In genomic region chr1:9593492-9594465, GRCh38 we compare ENCODE assay signal across 10 cellular contexts. TPM values are rescaled to one million over a fixed set of nuclear protein-coding genes. Genes with fewer than 3 reads are reported as not detected.
DNase-seq lines count a peak whose midpoint lies in the region; TF ChIP-seq lines count a peak whose summit lies in the region.
"Had no signal": no experiment of that assay in that cellular context is flagged by ENCODE, and none has a peak within 500 bp of the region (broad histone marks: within the 10 kb centered on the region; RNA-seq: fewer than 3 reads in every experiment).

No MANE protein-coding gene starts in this region.

- peak; percentile 79 for DNase-seq in activated naive CD4-positive, alpha-beta T cell treated with anti-CD3 and anti-CD28 coated beads for 36 hours
- DNase-seq in activated naive CD4-positive, alpha-beta T cell (lab: John Stamatoyannopoulos, UW) = no peak
- DNase-seq in NCI-H1694 treated with DMSO at 0.1 percent for 48 hours (lab: John Stamatoyannopoulos, UW) = peak; percentile 70
- DNase-seq in UCSD-AML1 (lab: John Stamatoyannopoulos, UW; ENCODE audit: unreplicated experiment) = peak; percentile 88
- DNase-seq in epidermal melanocyte (ENCODE audit: insufficient read length, low spot score) = peak; percentile 78
- peak; percentile 66 for DNase-seq in midbrain (lab: John Stamatoyannopoulos, UW)
- no peak for DNase-seq in suprapubic skin (ENCODE audit: low spot score in 2 of 2)
- no peak for DNase-seq in LoVo (ENCODE audit: low spot score)

- H3K27ac ChIP-seq in suprapubic skin = no peak overlapping the region

- H3K4me3 Mint-ChIP-seq in activated naive CD4-positive, alpha-beta T cell treated with anti-CD3 and anti-CD28 coated beads for 36 hours = no peak overlapping the region
- H3K4me3 Mint-ChIP-seq: stimulated activated naive CD8-positive, alpha-beta T cell treated with anti-CD3 and anti-CD28 coated beads, Interleukin-15, Interleukin-2, amounts not matched to agents 100 ng/mL and 50 ng/mL, for 24 hours had no signal

- H3K27me3 Mint-ChIP-seq in activated naive CD4-positive, alpha-beta T cell treated with anti-CD3 and anti-CD28 coated beads for 36 hours (ENCODE audit: low read depth) = no peaks in the 10 kb centered on the region
- H3K27me3 Mint-ChIP-seq: stimulated activated naive CD8-positive, alpha-beta T cell treated with anti-CD3 and anti-CD28 coated beads, Interleukin-15, Interleukin-2, amounts not matched to agents 100 ng/mL and 50 ng/mL, for 24 hours had no signal

- TF ChIP-seq EP300 in suprapubic skin (IDR thresholded peaks at IDR 0.05) = no peak

- H3K36me3 ChIP-seq in suprapubic skin = peaks cover 22% of the 10 kb centered on the region

- no peaks in the 10 kb centered on the region for H3K9me3 ChIP-seq in suprapubic skin
- H3K9me3 ChIP-seq: Caco-2 had no signal

- WGBS in suprapubic skin = 44% methylated on average over 5 of the region's 25 CpGs

- no peaks in the 10 kb centered on the region for H3K9me3 Mint-ChIP-seq in activated naive CD4-positive, alpha-beta T cell treated with anti-CD3 and anti-CD28 coated beads for 36 hours
- H3K9me3 Mint-ChIP-seq: stimulated activated naive CD8-positive, alpha-beta T cell treated with anti-CD3 and anti-CD28 coated beads, Interleukin-15, Interleukin-2, amounts not matched to agents 100 ng/mL and 50 ng/mL, for 24 hours had no signal

- no peak overlapping the region for H3K27ac Mint-ChIP-seq in activated naive CD4-positive, alpha-beta T cell treated with anti-CD3 and anti-CD28 coated beads for 36 hours
- H3K27ac Mint-ChIP-seq: stimulated activated naive CD8-positive, alpha-beta T cell treated with anti-CD3 and anti-CD28 coated beads, Interleukin-15, Interleukin-2, amounts not matched to agents 100 ng/mL and 50 ng/mL, for 24 hours had no signal

- peak in 1 of 2 donors; percentile 62 for TF ChIP-seq CTCF in suprapubic skin (IDR thresholded peaks at IDR 0.05)

- intact Hi-C loops in activated naive CD4-positive, alpha-beta T cell treated with anti-CD3 and anti-CD28 coated beads for 36 hours (cut with micrococcal nuclease) = no loop called here

- H3K4me1 Mint-ChIP-seq in activated naive CD4-positive, alpha-beta T cell treated with anti-CD3 and anti-CD28 coated beads for 36 hours (ENCODE audit: low read depth) = peaks cover 36% of the 10 kb centered on the region

- H3K27me3 ChIP-seq in suprapubic skin = no peaks in the 10 kb centered on the region

- H3K4me1 ChIP-seq in suprapubic skin = peaks cover 52% of the 10 kb centered on the region

- no peak for TF ChIP-seq POLR2A in suprapubic skin (IDR thresholded peaks at IDR 0.05)

- CTCF ChIA-PET in activated naive CD4-positive, alpha-beta T cell treated with anti-CD3 and anti-CD28 coated beads for 36 hours (lab: Charles Lee) = no interaction called here

- H3K4me3 ChIP-seq in suprapubic skin = peak overlapping the region; percentile 11

- H3K36me3 Mint-ChIP-seq in activated naive CD4-positive, alpha-beta T cell treated with anti-CD3 and anti-CD28 coated beads for 36 hours (ENCODE audit: low read depth) = peaks cover 4% of the 10 kb centered on the region

RNA-seq across cellular contexts. Expression of gene TMEM201, which starts 5.1 kb away (rescaled TPM):
- total RNA-seq in activated naive CD4-positive, alpha-beta T cell treated with anti-CD3 and anti-CD28 coated beads for 36 hours = 1 to 10 TPM; 9.1 to 9.8 TPM
- total RNA-seq in suprapubic skin = 10 to 100 TPM; 11.6 to 14.6 (median 11.9) TPM

RNA-seq across cellular contexts. Expression of gene SLC25A33, which starts 54.5 kb away (rescaled TPM):
- total RNA-seq in activated naive CD4-positive, alpha-beta T cell treated with anti-CD3 and anti-CD28 coated beads for 36 hours = 1 to 10 TPM; 4.7 to 5.2 TPM
- total RNA-seq in suprapubic skin = 1 to 10 TPM; 2.3 to 9.7 (median 5.3) TPM

RNA-seq across cellular contexts. Expression of gene PIK3CD, which starts 57.8 kb away (rescaled TPM):
- 100 to 1,000 TPM in 1 of 2 experiments, 10 to 100 TPM in 1; 96.6 to 101 TPM for total RNA-seq in activated naive CD4-positive, alpha-beta T cell treated with anti-CD3 and anti-CD28 coated beads for 36 hours
- 1 to 10 TPM; 4.0 to 8.6 (median 6.4) TPM for total RNA-seq in suprapubic skin

Comparison
In these comparisons a context has a peak if more than half of its experiments do, and no peak if none do; other contexts are left out.
1. DNase-seq: peak in activated naive CD4-positive, alpha-beta T cell treated with anti-CD3 and anti-CD28 coated beads for 36 hours (single experiment), NCI-H1694 treated with DMSO at 0.1 percent for 48 hours (single experiment), UCSD-AML1 (single experiment), epidermal melanocyte (single experiment) and midbrain (single experiment); none in activated naive CD4-positive, alpha-beta T cell (0 of 4), suprapubic skin (0 of 2) and LoVo (single experiment).
2. RNA of gene PIK3CD, which starts 57.8 kb away (total RNA-seq): 96.6 to 101 TPM in activated naive CD4-positive, alpha-beta T cell treated with anti-CD3 and anti-CD28 coated beads for 36 hours; 4.0 to 8.6 TPM in suprapubic skin; every median in the first group is over 10 times any median in the second.